In genomic region chr17:69012895-69013805, GRCh38 we compare ENCODE assay signal across 19 cellular contexts. TPM values are rescaled to one million over a fixed set of nuclear protein-coding genes. Genes with fewer than 3 reads are reported as not detected.
DNase-seq lines count a peak whose midpoint lies in the region; ATAC-seq, FAIRE-seq and TF ChIP-seq lines count a peak whose summit lies in the region.
"Had no signal": no experiment of that assay in that cellular context is flagged by ENCODE, and none has a peak within 500 bp of the region (broad histone marks: within the 10 kb centered on the region; RNA-seq: fewer than 3 reads in every experiment).

No MANE protein-coding gene starts in this region.

- no peak for FAIRE-seq in astrocyte (lab: Jason Lieb, UNC)

- H3K4me3 ChIP-seq in astrocyte (ENCODE audit: insufficient read depth, low read depth, low read length) = no peak overlapping the region
- H3K4me3 ChIP-seq: upper lobe of right lung had no signal

- H3K36me3 ChIP-seq in astrocyte (ENCODE audit: insufficient read depth, low read length) = no peaks in the 10 kb centered on the region

- no peaks in the 10 kb centered on the region for H3K9me3 Mint-ChIP-seq in astrocyte (ENCODE audit: unreplicated experiment)
- H3K9me3 Mint-ChIP-seq: activated naive CD4-positive, alpha-beta T cell treated with anti-CD3 and anti-CD28 coated beads, Interleukin-2, amount 50 U/mL, for 24 hours had no signal

- no peaks in the 10 kb centered on the region for H3K27me3 Mint-ChIP-seq in astrocyte (ENCODE audit: low read depth, unreplicated experiment)

- H4K20me1 ChIP-seq in astrocyte (ENCODE audit: insufficient read depth, low read length) = no peaks in the 10 kb centered on the region

- H3K27ac ChIP-seq in astrocyte (ENCODE audit: low read depth, low read length) (peak overlapping the region; percentile 67), foreskin keratinocyte (no peak overlapping the region)
- H3K27ac ChIP-seq: RWPE1, upper lobe of right lung had no signal

- TF ChIP-seq CTCF in astrocyte (IDR thresholded peaks at IDR 0.05; ENCODE audit: insufficient read depth, low read depth, low read length) (no peak), foreskin keratinocyte (conservative IDR thresholded peaks at IDR 0.05) (no peak)

- no peaks in the 10 kb centered on the region for H3K9me3 ChIP-seq in astrocyte (ENCODE audit: insufficient read depth, low read depth, low read length)
- H3K9me3 ChIP-seq: upper lobe of right lung had no signal

- H3K27me3 ChIP-seq in astrocyte (ENCODE audit: insufficient read depth, low read length) (no peaks in the 10 kb centered on the region), foreskin keratinocyte (peaks cover under 1% of the 10 kb centered on the region)
- H3K27me3 ChIP-seq: upper lobe of right lung had no signal

- no peak overlapping the region for H3K4me3 Mint-ChIP-seq in astrocyte (ENCODE audit: unreplicated experiment)
- H3K4me3 Mint-ChIP-seq: activated naive CD4-positive, alpha-beta T cell treated with anti-CD3 and anti-CD28 coated beads, Interleukin-2, amount 50 U/mL, for 24 hours; neural crest cell; T-helper 17 cell had no signal

- H3K4me1 Mint-ChIP-seq in astrocyte (ENCODE audit: low read depth, unreplicated experiment) = peaks cover 6% of the 10 kb centered on the region
- H3K4me1 Mint-ChIP-seq: activated naive CD4-positive, alpha-beta T cell treated with anti-CD3 and anti-CD28 coated beads, Interleukin-2, amount 50 U/mL, for 24 hours; neural crest cell; T-helper 17 cell had no signal

- H3K4me1 ChIP-seq in astrocyte (ENCODE audit: insufficient read depth, low read length) = peaks cover 6% of the 10 kb centered on the region
- no peaks in the 10 kb centered on the region for H3K4me1 ChIP-seq in foreskin keratinocyte
- H3K4me1 ChIP-seq: upper lobe of right lung had no signal

- ATAC-seq in foreskin keratinocyte (peak; percentile 68), GM18868 (IDR thresholded peaks at IDR 0.05; ENCODE audit: unreplicated experiment) (no peak), GM21447 (IDR thresholded peaks at IDR 0.05; ENCODE audit: unreplicated experiment) (no peak)
- ATAC-seq: sciatic nerve, T-helper 17 cell, upper lobe of right lung had no signal

- no peak overlapping the region for H2AFZ ChIP-seq in astrocyte (ENCODE audit: low read depth, low read length)

- peak; percentile 70 for DNase-seq in A172 (ENCODE audit: low spot score)
- DNase-seq in HS-5 (ENCODE audit: low read depth) = peak; percentile 8
- DNase-seq in astrocyte (ENCODE audit: low read depth) = peak; percentile 78
- DNase-seq in foreskin keratinocyte = peak in 1 of 2 donors; percentile 47
- DNase-seq in DMS 273 treated with DMSO at 0.1 percent for 48 hours (lab: John Stamatoyannopoulos, UW) = no peak
- DNase-seq in GF-D8 (lab: John Stamatoyannopoulos, UW) = no peak
- DNase-seq: 8988T; COR-L47; NCI-H187; NCI-H524 treated with DMSO at 0.1 percent for 48 hours; stimulated activated naive CD4-positive, alpha-beta T cell; T-helper 17 cell; upper lobe of right lung had no signal

- H3K9ac ChIP-seq in astrocyte (ENCODE audit: low read length) = no peak overlapping the region

- peak overlapping the region; percentile 9 for H3K4me2 ChIP-seq in astrocyte (ENCODE audit: low read length)

- H3K27ac Mint-ChIP-seq in astrocyte (ENCODE audit: unreplicated experiment) = peak overlapping the region; percentile 69
- H3K27ac Mint-ChIP-seq: activated naive CD4-positive, alpha-beta T cell treated with anti-CD3 and anti-CD28 coated beads, Interleukin-2, amount 50 U/mL, for 24 hours; T-helper 17 cell had no signal

- H3K79me2 ChIP-seq in astrocyte (ENCODE audit: insufficient read depth, low read length) = no peaks in the 10 kb centered on the region

- no peaks in the 10 kb centered on the region for H3K36me3 Mint-ChIP-seq in astrocyte (ENCODE audit: low read depth, unreplicated experiment)
- H3K36me3 Mint-ChIP-seq: activated naive CD4-positive, alpha-beta T cell treated with anti-CD3 and anti-CD28 coated beads, Interleukin-2, amount 50 U/mL, for 24 hours had no signal

RNA-seq across cellular contexts. Expression of gene ABCA9, which starts 47.6 kb away (rescaled TPM):
- total RNA-seq in A172 (2014; rRNA removed; shearing (Covaris generic)) = 0.02 TPM in 1 of 2 replicates, not detected in the other
- total RNA-seq in astrocyte (0.16 TPM in 1 of 2 replicates, not detected in the other), foreskin keratinocyte (not detected in 2 replicates)
- polyA plus RNA-seq in foreskin keratinocyte = not detected in 2 replicates

RNA-seq across cellular contexts. Expression of gene ABCA8, which starts 58.0 kb away (rescaled TPM):
- total RNA-seq in A172 (2014; rRNA removed; shearing (Covaris generic)) = not detected in 2 replicates
- total RNA-seq in astrocyte (not detected in 2 replicates), foreskin keratinocyte (not detected in 2 replicates)
- polyA plus RNA-seq in foreskin keratinocyte = not detected in 2 replicates
- total RNA-seq: T-helper 17 cell had no signal

Comparison
In these comparisons a context has a peak if more than half of its experiments do, and no peak if none do; other contexts are left out.
1. DNase-seq: peak in A172 (single experiment), HS-5 (single experiment) and astrocyte (single experiment); none in DMS 273 treated with DMSO at 0.1 percent for 48 hours (single experiment) and GF-D8 (single experiment).